1 cellular context compared by ENCODE assay signal in the genomic region with DNA sequence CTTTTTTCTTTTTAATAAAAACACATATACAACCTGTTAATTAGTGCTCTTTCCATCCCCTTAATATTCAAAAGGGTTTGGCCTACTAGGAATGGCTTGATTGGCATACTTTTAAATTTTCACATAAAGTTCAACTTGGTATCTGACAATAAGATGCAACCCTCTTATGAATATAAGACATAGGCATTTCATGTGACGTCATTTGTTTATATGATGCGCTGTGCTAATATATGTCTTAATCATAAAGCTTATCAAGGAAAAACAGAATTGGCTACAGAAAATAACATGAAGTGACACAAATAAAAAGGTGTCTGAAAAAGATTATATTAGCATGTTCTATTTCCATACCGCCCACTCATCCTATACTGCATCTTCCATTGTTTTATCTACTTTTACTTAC.
TF ChIP-seq lines count a peak whose summit lies in the region.

No MANE protein-coding gene starts in this region.

TF ChIP-seq in HepG2, 621 proteins besides CTCF, POLR2A, EP300 and RAD21 (continued from another document):
- TF ChIP-seq, protein P1, sequence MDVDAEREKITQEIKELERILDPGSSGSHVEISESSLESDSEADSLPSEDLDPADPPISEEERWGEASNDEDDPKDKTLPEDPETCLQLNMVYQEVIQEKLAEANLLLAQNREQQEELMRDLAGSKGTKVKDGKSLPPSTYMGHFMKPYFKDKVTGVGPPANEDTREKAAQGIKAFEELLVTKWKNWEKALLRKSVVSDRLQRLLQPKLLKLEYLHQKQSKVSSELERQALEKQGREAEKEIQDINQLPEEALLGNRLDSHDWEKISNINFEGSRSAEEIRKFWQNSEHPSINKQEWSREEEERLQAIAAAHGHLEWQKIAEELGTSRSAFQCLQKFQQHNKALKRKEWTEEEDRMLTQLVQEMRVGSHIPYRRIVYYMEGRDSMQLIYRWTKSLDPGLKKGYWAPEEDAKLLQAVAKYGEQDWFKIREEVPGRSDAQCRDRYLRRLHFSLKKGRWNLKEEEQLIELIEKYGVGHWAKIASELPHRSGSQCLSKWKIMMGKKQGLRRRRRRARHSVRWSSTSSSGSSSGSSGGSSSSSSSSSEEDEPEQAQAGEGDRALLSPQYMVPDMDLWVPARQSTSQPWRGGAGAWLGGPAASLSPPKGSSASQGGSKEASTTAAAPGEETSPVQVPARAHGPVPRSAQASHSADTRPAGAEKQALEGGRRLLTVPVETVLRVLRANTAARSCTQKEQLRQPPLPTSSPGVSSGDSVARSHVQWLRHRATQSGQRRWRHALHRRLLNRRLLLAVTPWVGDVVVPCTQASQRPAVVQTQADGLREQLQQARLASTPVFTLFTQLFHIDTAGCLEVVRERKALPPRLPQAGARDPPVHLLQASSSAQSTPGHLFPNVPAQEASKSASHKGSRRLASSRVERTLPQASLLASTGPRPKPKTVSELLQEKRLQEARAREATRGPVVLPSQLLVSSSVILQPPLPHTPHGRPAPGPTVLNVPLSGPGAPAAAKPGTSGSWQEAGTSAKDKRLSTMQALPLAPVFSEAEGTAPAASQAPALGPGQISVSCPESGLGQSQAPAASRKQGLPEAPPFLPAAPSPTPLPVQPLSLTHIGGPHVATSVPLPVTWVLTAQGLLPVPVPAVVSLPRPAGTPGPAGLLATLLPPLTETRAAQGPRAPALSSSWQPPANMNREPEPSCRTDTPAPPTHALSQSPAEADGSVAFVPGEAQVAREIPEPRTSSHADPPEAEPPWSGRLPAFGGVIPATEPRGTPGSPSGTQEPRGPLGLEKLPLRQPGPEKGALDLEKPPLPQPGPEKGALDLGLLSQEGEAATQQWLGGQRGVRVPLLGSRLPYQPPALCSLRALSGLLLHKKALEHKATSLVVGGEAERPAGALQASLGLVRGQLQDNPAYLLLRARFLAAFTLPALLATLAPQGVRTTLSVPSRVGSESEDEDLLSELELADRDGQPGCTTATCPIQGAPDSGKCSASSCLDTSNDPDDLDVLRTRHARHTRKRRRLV (CRISPR knock-in tag; IDR thresholded peaks at IDR 0.05), result no peak
- TF ChIP-seq ZNF274 (CRISPR knock-in tag; IDR thresholded peaks at IDR 0.05) (no peak), RFX5 (IDR thresholded peaks at IDR 0.05; ENCODE audit: low read depth, low read length) (no peak), RXRB (CRISPR knock-in tag; IDR thresholded peaks at IDR 0.05; ENCODE audit: borderline replicate concordance) (no peak), RELA (CRISPR knock-in tag; IDR thresholded peaks at IDR 0.05) (no peak), ZNF235 (CRISPR knock-in tag; IDR thresholded peaks at IDR 0.05; ENCODE audit: borderline replicate concordance) (no peak), ATF7 (IDR thresholded peaks at IDR 0.05) (peak; percentile 89), ATF7 (CRISPR knock-in tag; IDR thresholded peaks at IDR 0.05) (no peak), KDM3A (CRISPR knock-in tag; IDR thresholded peaks at IDR 0.05; ENCODE audit: low read depth) (no peak), ZBTB7B (CRISPR knock-in tag; IDR thresholded peaks at IDR 0.05) (no peak), NR2F6 (IDR thresholded peaks at IDR 0.05) (no peak), NR2F6 (CRISPR knock-in tag; IDR thresholded peaks at IDR 0.05) (no peak), NR2C2 (CRISPR knock-in tag; IDR thresholded peaks at IDR 0.05; ENCODE audit: borderline replicate concordance) (no peak)
